15 cellular contexts compared by ENCODE assay signal in genomic region chr3:108208831-108209230, GRCh38. TPM values are rescaled to one million over a fixed set of nuclear protein-coding genes. Genes with fewer than 3 reads are reported as not detected.
DNase-seq lines count a peak whose midpoint lies in the region; ATAC-seq, FAIRE-seq and TF ChIP-seq lines count a peak whose summit lies in the region.
"Had no signal": no experiment of that assay in that cellular context is flagged by ENCODE, and none has a peak within 500 bp of the region (broad histone marks: within the 10 kb centered on the region; RNA-seq: fewer than 3 reads in every experiment).

No MANE protein-coding gene starts in this region.

- no peak for TF ChIP-seq POLR2A in GM12891 (IDR thresholded peaks at IDR 0.05; ENCODE audit: low read depth, low read length)
- no peak for TF ChIP-seq POLR2A in gastroesophageal sphincter (IDR thresholded peaks at IDR 0.05)

- no peak for TF ChIP-seq CTCF in gastroesophageal sphincter (IDR thresholded peaks at IDR 0.05)
- no peak for TF ChIP-seq CTCF in GM13977 (IDR thresholded peaks at IDR 0.05; ENCODE audit: extremely low read depth, insufficient read depth, missing control alignments)

- H3K9me3 ChIP-seq in gastroesophageal sphincter = no peaks in the 10 kb centered on the region
- H3K9me3 ChIP-seq: neutrophil, testis had no signal

- 100% methylated on average over 1 of the region's 1 CpG for WGBS in gastroesophageal sphincter (ENCODE audit: low coverage in 1 of 2), 2 donors

- H3K27ac ChIP-seq in gastroesophageal sphincter = no peak overlapping the region
- H3K27ac ChIP-seq: neutrophil, testis had no signal

- H3K4me3 ChIP-seq in gastroesophageal sphincter = no peak overlapping the region
- H3K4me3 ChIP-seq: testis had no signal

- no peaks in the 10 kb centered on the region for H3K4me1 ChIP-seq in gastroesophageal sphincter
- H3K4me1 ChIP-seq: testis had no signal

- DNase-seq in GM12891 (ENCODE audit: insufficient read length, low spot score) (no peak), anterior cingulate cortex (lab: John Stamatoyannopoulos, UW) (no peak), GM13977 (ENCODE audit: low spot score) (no peak), T-helper 9 cell (no peak)
- DNase-seq: activated naive CD8-positive, alpha-beta T cell treated with anti-CD3 and anti-CD28 coated beads, Interleukin-2, amount 10 ng/mL, durations not matched to agents 7 days and 5 days; AML-193; NCI-H1436 treated with DMSO at 0.1 percent for 48 hours; testis had no signal

- in situ Hi-C loops in GM13977 (cut with MboI; ENCODE audit: low pct_unique_long_range_greater_than_20kb, low sequenced_read_pairs, unreplicated experiment) = no loop called here

- no peak for TF ChIP-seq EP300 in gastroesophageal sphincter (IDR thresholded peaks at IDR 0.05)

- H3K27me3 ChIP-seq in gastroesophageal sphincter = no peaks in the 10 kb centered on the region
- H3K27me3 ChIP-seq: neutrophil, testis had no signal

- no peak for FAIRE-seq in GM12891 (lab: Jason Lieb, UNC)
- FAIRE-seq: endometrium, TTC549 had no signal

- ATAC-seq in GM19351 (IDR thresholded peaks at IDR 0.05; ENCODE audit: unreplicated experiment) = peak; percentile 91
- ATAC-seq in HG02840 (IDR thresholded peaks at IDR 0.05; ENCODE audit: low FRiP score, unreplicated experiment) = peak; percentile 92
- peak; percentile 92 for ATAC-seq in HG03521 (IDR thresholded peaks at IDR 0.05; ENCODE audit: unreplicated experiment)
- no peak for ATAC-seq in gastroesophageal sphincter

- peaks cover 0 to 85% of the 10 kb centered on the region in 2 donors for H3K36me3 ChIP-seq in gastroesophageal sphincter

TF ChIP-seq in GM12891, 5 proteins besides CTCF, POLR2A, EP300 and RAD21:
- TF ChIP-seq POLR2AphosphoS5 (IDR thresholded peaks at IDR 0.05; ENCODE audit: low read depth, low read length) (no peak), SPI1 (IDR thresholded peaks at IDR 0.05; ENCODE audit: low read depth, low read length) (peak; percentile 84)
TF ChIP-seq in GM12891: peak in this region for 1.

RNA-seq across cellular contexts. Expression of gene IFT57, which starts 13.4 kb away (rescaled TPM):
- polyA plus RNA-seq in GM12891 (2012; ENCODE audit: low read depth, missing spikeins) = 11.5 TPM
- total RNA-seq in gastroesophageal sphincter = 10 to 100 TPM; 48.4 to 64.2 (median 55.1) TPM
